In the genomic region with DNA sequence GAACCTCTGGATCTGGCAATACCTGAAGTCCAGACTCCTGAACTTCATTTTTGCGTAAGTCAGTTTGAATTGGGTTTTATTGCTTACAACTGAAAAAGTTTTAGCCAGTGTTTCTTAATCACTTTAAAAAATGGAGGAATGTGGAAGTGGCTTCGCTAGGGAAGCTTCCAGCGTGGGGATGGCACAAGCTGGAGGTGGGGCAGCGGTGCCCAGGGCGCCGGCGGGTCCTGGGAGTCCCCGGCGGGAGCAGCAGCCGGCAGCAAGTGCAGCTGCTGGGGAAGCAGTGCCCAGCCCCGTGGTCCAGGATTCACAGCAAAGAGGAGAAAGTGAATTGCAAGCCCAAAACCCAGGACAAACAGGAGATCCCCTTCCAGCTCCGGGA, we compare ENCODE assay signal across 1 cellular context.
TF ChIP-seq lines count a peak whose summit lies in the region.

No MANE protein-coding gene starts in this region.

TF ChIP-seq in K562, 482 proteins besides CTCF, POLR2A, EP300 and RAD21 (continued from another document):
- TF ChIP-seq, protein P1, sequence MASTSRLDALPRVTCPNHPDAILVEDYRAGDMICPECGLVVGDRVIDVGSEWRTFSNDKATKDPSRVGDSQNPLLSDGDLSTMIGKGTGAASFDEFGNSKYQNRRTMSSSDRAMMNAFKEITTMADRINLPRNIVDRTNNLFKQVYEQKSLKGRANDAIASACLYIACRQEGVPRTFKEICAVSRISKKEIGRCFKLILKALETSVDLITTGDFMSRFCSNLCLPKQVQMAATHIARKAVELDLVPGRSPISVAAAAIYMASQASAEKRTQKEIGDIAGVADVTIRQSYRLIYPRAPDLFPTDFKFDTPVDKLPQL (IDR thresholded peaks at IDR 0.05; ENCODE audit: extremely low read depth, insufficient read length) = no peak
- TF ChIP-seq ZNF316 (IDR thresholded peaks at IDR 0.05) (no peak), ATF1 (CRISPR knock-in tag; IDR thresholded peaks at IDR 0.05) (no peak), ATF1 (tag; IDR thresholded peaks at IDR 0.05) (0 out of 2 replicates have a peak, but pooled peaks have one; percentile 20), SMAD4 (CRISPR knock-in tag; conservative IDR thresholded peaks at IDR 0.05) (no peak), SIX5 (IDR thresholded peaks at IDR 0.05; ENCODE audit: borderline replicate concordance in 1 of 2, insufficient read depth in 1 of 2, low read depth in 1 of 2, low read length in 2 of 2) (no peak), TAL1 (IDR thresholded peaks at IDR 0.05) (no peak), NEUROD1 (IDR thresholded peaks at IDR 0.05; ENCODE audit: borderline replicate concordance, low read depth, low read length, partially characterized antibody) (no peak), FOXJ3 (CRISPR knock-in tag; IDR thresholded peaks at IDR 0.05) (no peak), FIP1L1 (IDR thresholded peaks at IDR 0.05; ENCODE audit: low read depth, low read length, poor library complexity, severe bottlenecking) (no peak), ZNF282 (CRISPR knock-in tag; IDR thresholded peaks at IDR 0.05) (no peak), C11orf30 (IDR thresholded peaks at IDR 0.05; ENCODE audit: low read depth) (no peak), ZNF134 (CRISPR knock-in tag; conservative IDR thresholded peaks at IDR 0.05) (no peak), PURB (CRISPR knock-in tag; IDR thresholded peaks at IDR 0.05; ENCODE audit: low read depth) (no peak), CHCHD3 (CRISPR knock-in tag; IDR thresholded peaks at IDR 0.05) (no peak), ZKSCAN8 (CRISPR knock-in tag; IDR thresholded peaks at IDR 0.05) (peak; percentile 74; the same call in 1 of the 2 replicates), KLF10 (CRISPR knock-in tag; IDR thresholded peaks at IDR 0.05) (no peak), ASH1L (IDR thresholded peaks at IDR 0.05; ENCODE audit: borderline replicate concordance, low read depth, partially characterized antibody) (no peak), ETS2 (tag; IDR thresholded peaks at IDR 0.05; ENCODE audit: borderline replicate concordance, poor library complexity, severe bottlenecking) (no peak), ZNF644 (tag; IDR thresholded peaks at IDR 0.05; ENCODE audit: low read depth) (0 out of 2 replicates have a peak, but pooled peaks have one; percentile 8)
- TF ChIP-seq, protein P2, sequence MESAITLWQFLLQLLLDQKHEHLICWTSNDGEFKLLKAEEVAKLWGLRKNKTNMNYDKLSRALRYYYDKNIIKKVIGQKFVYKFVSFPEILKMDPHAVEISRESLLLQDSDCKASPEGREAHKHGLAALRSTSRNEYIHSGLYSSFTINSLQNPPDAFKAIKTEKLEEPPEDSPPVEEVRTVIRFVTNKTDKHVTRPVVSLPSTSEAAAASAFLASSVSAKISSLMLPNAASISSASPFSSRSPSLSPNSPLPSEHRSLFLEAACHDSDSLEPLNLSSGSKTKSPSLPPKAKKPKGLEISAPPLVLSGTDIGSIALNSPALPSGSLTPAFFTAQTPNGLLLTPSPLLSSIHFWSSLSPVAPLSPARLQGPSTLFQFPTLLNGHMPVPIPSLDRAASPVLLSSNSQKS (CRISPR knock-in tag; IDR thresholded peaks at IDR 0.05) = no peak
- TF ChIP-seq, protein P3, sequence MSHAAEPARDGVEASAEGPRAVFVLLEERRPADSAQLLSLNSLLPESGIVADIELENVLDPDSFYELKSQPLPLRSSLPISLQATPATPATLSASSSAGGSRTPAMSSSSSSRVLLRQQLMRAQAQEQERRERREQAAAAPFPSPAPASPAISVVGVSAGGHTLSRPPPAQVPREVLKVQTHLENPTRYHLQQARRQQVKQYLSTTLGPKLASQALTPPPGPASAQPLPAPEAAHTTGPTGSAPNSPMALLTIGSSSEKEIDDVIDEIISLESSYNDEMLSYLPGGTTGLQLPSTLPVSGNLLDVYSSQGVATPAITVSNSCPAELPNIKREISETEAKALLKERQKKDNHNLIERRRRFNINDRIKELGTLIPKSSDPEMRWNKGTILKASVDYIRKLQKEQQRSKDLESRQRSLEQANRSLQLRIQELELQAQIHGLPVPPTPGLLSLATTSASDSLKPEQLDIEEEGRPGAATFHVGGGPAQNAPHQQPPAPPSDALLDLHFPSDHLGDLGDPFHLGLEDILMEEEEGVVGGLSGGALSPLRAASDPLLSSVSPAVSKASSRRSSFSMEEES (CRISPR knock-in tag; IDR thresholded peaks at IDR 0.05) = no peak
- TF ChIP-seq, protein P4, sequence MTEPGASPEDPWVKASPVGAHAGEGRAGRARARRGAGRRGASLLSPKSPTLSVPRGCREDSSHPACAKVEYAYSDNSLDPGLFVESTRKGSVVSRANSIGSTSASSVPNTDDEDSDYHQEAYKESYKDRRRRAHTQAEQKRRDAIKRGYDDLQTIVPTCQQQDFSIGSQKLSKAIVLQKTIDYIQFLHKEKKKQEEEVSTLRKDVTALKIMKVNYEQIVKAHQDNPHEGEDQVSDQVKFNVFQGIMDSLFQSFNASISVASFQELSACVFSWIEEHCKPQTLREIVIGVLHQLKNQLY (CRISPR knock-in tag; conservative IDR thresholded peaks at IDR 0.05) = no peak
- TF ChIP-seq, protein P5, sequence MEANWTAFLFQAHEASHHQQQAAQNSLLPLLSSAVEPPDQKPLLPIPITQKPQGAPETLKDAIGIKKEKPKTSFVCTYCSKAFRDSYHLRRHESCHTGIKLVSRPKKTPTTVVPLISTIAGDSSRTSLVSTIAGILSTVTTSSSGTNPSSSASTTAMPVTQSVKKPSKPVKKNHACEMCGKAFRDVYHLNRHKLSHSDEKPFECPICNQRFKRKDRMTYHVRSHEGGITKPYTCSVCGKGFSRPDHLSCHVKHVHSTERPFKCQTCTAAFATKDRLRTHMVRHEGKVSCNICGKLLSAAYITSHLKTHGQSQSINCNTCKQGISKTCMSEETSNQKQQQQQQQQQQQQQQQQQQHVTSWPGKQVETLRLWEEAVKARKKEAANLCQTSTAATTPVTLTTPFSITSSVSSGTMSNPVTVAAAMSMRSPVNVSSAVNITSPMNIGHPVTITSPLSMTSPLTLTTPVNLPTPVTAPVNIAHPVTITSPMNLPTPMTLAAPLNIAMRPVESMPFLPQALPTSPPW (CRISPR knock-in tag; IDR thresholded peaks at IDR 0.05) = no peak
- TF ChIP-seq, protein P6, sequence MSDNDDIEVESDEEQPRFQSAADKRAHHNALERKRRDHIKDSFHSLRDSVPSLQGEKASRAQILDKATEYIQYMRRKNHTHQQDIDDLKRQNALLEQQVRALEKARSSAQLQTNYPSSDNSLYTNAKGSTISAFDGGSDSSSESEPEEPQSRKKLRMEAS (CRISPR knock-in tag; IDR thresholded peaks at IDR 0.05) = no peak
- TF ChIP-seq, protein P7, sequence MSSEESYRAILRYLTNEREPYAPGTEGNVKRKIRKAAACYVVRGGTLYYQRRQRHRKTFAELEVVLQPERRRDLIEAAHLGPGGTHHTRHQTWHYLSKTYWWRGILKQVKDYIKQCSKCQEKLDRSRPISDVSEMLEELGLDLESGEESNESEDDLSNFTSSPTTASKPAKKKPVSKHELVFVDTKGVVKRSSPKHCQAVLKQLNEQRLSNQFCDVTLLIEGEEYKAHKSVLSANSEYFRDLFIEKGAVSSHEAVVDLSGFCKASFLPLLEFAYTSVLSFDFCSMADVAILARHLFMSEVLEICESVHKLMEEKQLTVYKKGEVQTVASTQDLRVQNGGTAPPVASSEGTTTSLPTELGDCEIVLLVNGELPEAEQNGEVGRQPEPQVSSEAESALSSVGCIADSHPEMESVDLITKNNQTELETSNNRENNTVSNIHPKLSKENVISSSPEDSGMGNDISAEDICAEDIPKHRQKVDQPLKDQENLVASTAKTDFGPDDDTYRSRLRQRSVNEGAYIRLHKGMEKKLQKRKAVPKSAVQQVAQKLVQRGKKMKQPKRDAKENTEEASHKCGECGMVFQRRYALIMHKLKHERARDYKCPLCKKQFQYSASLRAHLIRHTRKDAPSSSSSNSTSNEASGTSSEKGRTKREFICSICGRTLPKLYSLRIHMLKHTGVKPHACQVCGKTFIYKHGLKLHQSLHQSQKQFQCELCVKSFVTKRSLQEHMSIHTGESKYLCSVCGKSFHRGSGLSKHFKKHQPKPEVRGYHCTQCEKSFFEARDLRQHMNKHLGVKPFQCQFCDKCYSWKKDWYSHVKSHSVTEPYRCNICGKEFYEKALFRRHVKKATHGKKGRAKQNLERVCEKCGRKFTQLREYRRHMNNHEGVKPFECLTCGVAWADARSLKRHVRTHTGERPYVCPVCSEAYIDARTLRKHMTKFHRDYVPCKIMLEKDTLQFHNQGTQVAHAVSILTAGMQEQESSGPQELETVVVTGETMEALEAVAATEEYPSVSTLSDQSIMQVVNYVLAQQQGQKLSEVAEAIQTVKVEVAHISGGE (CRISPR knock-in tag; IDR thresholded peaks at IDR 0.05) = 0 out of 6 replicates have a peak, but pooled peaks of 1 of the 3 experiments have one; percentile 37
- TF ChIP-seq, protein P8, sequence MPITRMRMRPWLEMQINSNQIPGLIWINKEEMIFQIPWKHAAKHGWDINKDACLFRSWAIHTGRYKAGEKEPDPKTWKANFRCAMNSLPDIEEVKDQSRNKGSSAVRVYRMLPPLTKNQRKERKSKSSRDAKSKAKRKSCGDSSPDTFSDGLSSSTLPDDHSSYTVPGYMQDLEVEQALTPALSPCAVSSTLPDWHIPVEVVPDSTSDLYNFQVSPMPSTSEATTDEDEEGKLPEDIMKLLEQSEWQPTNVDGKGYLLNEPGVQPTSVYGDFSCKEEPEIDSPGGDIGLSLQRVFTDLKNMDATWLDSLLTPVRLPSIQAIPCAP (CRISPR knock-in tag; IDR thresholded peaks at IDR 0.05; ENCODE audit: borderline replicate concordance) = no peak
- TF ChIP-seq, protein P9, sequence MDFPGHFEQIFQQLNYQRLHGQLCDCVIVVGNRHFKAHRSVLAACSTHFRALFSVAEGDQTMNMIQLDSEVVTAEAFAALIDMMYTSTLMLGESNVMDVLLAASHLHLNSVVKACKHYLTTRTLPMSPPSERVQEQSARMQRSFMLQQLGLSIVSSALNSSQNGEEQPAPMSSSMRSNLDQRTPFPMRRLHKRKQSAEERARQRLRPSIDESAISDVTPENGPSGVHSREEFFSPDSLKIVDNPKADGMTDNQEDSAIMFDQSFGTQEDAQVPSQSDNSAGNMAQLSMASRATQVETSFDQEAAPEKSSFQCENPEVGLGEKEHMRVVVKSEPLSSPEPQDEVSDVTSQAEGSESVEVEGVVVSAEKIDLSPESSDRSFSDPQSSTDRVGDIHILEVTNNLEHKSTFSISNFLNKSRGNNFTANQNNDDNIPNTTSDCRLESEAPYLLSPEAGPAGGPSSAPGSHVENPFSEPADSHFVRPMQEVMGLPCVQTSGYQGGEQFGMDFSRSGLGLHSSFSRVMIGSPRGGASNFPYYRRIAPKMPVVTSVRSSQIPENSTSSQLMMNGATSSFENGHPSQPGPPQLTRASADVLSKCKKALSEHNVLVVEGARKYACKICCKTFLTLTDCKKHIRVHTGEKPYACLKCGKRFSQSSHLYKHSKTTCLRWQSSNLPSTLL (IDR thresholded peaks at IDR 0.05) = no peak
